1 cellular context compared by ENCODE assay signal in genomic region chr16:15037003-15037402, GRCh38.
TF ChIP-seq lines count a peak whose summit lies in the region.

No MANE protein-coding gene starts in this region.

TF ChIP-seq in endothelial cell of umbilical vein, 7 proteins besides CTCF, POLR2A, EP300 and RAD21:
- TF ChIP-seq EZH2 (IDR thresholded peaks at IDR 0.05; ENCODE audit: borderline replicate concordance, low read depth, low read length, severe bottlenecking) (no peak), MYC (IDR thresholded peaks at IDR 0.05; ENCODE audit: low read depth, low read length) (no peak), POLR2AphosphoS5 (IDR thresholded peaks at IDR 0.05; ENCODE audit: insufficient read depth, low read depth, low read length) (no peak), MAX (IDR thresholded peaks at IDR 0.05; ENCODE audit: insufficient read depth, insufficient read length) (no peak), JUN (IDR thresholded peaks at IDR 0.05; ENCODE audit: borderline replicate concordance, insufficient read depth, insufficient read length, low read depth) (no peak), GATA2 (IDR thresholded peaks at IDR 0.05; ENCODE audit: insufficient read depth, insufficient read length, low read depth, low read length) (no peak), FOS (IDR thresholded peaks at IDR 0.05; ENCODE audit: borderline replicate concordance, insufficient read depth, low read length) (no peak)
TF ChIP-seq in endothelial cell of umbilical vein: peak in this region for 0.
